ENCODE assay signal across 2 cellular contexts in the genomic region with DNA sequence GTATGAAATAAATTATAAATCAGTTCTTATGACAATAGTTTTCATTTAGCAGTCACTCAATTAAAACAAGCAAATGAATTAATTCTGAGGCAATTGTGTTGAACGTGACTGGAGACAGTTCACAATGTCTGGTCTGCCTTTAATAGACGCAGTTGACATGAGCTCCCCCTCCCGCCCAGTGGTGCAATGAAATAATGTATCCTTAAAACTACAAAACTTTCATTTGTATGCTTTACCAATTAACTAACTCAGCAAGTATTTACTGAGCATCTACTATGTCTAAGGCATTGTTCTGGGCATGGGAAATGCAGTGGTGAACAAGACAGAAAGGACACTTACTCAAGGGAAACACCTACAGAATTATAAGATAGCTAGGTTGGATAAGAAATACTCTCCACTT.
TF ChIP-seq lines count a peak whose summit lies in the region.

No MANE protein-coding gene starts in this region.

TF ChIP-seq in GM23338, 12 proteins besides CTCF, POLR2A, EP300 and RAD21:
- TF ChIP-seq EZH2 (IDR thresholded peaks at IDR 0.05; ENCODE audit: low read depth, unreplicated experiment) = no peak
- TF ChIP-seq EZH2phosphoT487 (IDR thresholded peaks at IDR 0.05; ENCODE audit: unreplicated experiment) = no peak
- no peak for TF ChIP-seq CREB1 (CRISPR knock-in tag; IDR thresholded peaks at IDR 0.05; ENCODE audit: low read depth)
- no peak for TF ChIP-seq ZNF331 (CRISPR knock-in tag; IDR thresholded peaks at IDR 0.05; ENCODE audit: low read depth)
- TF ChIP-seq, protein P1, sequence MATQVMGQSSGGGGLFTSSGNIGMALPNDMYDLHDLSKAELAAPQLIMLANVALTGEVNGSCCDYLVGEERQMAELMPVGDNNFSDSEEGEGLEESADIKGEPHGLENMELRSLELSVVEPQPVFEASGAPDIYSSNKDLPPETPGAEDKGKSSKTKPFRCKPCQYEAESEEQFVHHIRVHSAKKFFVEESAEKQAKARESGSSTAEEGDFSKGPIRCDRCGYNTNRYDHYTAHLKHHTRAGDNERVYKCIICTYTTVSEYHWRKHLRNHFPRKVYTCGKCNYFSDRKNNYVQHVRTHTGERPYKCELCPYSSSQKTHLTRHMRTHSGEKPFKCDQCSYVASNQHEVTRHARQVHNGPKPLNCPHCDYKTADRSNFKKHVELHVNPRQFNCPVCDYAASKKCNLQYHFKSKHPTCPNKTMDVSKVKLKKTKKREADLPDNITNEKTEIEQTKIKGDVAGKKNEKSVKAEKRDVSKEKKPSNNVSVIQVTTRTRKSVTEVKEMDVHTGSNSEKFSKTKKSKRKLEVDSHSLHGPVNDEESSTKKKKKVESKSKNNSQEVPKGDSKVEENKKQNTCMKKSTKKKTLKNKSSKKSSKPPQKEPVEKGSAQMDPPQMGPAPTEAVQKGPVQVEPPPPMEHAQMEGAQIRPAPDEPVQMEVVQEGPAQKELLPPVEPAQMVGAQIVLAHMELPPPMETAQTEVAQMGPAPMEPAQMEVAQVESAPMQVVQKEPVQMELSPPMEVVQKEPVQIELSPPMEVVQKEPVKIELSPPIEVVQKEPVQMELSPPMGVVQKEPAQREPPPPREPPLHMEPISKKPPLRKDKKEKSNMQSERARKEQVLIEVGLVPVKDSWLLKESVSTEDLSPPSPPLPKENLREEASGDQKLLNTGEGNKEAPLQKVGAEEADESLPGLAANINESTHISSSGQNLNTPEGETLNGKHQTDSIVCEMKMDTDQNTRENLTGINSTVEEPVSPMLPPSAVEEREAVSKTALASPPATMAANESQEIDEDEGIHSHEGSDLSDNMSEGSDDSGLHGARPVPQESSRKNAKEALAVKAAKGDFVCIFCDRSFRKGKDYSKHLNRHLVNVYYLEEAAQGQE (IDR thresholded peaks at IDR 0.05; ENCODE audit: unreplicated experiment) = no peak
- TF ChIP-seq, protein P2, sequence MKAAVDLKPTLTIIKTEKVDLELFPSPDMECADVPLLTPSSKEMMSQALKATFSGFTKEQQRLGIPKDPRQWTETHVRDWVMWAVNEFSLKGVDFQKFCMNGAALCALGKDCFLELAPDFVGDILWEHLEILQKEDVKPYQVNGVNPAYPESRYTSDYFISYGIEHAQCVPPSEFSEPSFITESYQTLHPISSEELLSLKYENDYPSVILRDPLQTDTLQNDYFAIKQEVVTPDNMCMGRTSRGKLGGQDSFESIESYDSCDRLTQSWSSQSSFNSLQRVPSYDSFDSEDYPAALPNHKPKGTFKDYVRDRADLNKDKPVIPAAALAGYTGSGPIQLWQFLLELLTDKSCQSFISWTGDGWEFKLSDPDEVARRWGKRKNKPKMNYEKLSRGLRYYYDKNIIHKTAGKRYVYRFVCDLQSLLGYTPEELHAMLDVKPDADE (IDR thresholded peaks at IDR 0.05) = no peak
- TF ChIP-seq ZNF462 (CRISPR knock-in tag; IDR thresholded peaks at IDR 0.05) = no peak
- TF ChIP-seq STAT1 (IDR thresholded peaks at IDR 0.05; ENCODE audit: unreplicated experiment) = no peak
- no peak for TF ChIP-seq NANOG (IDR thresholded peaks at IDR 0.05; ENCODE audit: borderline replicate concordance)
- no peak for TF ChIP-seq POLR2AphosphoS5 (IDR thresholded peaks at IDR 0.05; ENCODE audit: low read depth)

TF ChIP-seq in K562, 482 proteins besides CTCF, POLR2A, EP300 and RAD21:
- TF ChIP-seq ZNF133 (CRISPR knock-in tag; IDR thresholded peaks at IDR 0.05) (no peak), ZNF316 (IDR thresholded peaks at IDR 0.05) (0 out of 2 replicates have a peak, but pooled peaks have one; percentile 8)
- TF ChIP-seq, protein P3, sequence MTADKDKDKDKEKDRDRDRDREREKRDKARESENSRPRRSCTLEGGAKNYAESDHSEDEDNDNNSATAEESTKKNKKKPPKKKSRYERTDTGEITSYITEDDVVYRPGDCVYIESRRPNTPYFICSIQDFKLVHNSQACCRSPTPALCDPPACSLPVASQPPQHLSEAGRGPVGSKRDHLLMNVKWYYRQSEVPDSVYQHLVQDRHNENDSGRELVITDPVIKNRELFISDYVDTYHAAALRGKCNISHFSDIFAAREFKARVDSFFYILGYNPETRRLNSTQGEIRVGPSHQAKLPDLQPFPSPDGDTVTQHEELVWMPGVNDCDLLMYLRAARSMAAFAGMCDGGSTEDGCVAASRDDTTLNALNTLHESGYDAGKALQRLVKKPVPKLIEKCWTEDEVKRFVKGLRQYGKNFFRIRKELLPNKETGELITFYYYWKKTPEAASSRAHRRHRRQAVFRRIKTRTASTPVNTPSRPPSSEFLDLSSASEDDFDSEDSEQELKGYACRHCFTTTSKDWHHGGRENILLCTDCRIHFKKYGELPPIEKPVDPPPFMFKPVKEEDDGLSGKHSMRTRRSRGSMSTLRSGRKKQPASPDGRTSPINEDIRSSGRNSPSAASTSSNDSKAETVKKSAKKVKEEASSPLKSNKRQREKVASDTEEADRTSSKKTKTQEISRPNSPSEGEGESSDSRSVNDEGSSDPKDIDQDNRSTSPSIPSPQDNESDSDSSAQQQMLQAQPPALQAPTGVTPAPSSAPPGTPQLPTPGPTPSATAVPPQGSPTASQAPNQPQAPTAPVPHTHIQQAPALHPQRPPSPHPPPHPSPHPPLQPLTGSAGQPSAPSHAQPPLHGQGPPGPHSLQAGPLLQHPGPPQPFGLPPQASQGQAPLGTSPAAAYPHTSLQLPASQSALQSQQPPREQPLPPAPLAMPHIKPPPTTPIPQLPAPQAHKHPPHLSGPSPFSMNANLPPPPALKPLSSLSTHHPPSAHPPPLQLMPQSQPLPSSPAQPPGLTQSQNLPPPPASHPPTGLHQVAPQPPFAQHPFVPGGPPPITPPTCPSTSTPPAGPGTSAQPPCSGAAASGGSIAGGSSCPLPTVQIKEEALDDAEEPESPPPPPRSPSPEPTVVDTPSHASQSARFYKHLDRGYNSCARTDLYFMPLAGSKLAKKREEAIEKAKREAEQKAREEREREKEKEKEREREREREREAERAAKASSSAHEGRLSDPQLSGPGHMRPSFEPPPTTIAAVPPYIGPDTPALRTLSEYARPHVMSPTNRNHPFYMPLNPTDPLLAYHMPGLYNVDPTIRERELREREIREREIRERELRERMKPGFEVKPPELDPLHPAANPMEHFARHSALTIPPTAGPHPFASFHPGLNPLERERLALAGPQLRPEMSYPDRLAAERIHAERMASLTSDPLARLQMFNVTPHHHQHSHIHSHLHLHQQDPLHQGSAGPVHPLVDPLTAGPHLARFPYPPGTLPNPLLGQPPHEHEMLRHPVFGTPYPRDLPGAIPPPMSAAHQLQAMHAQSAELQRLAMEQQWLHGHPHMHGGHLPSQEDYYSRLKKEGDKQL (CRISPR knock-in tag; IDR thresholded peaks at IDR 0.05; ENCODE audit: borderline replicate concordance) = no peak
